ENCODE assay signal across 15 cellular contexts in the genomic region with DNA sequence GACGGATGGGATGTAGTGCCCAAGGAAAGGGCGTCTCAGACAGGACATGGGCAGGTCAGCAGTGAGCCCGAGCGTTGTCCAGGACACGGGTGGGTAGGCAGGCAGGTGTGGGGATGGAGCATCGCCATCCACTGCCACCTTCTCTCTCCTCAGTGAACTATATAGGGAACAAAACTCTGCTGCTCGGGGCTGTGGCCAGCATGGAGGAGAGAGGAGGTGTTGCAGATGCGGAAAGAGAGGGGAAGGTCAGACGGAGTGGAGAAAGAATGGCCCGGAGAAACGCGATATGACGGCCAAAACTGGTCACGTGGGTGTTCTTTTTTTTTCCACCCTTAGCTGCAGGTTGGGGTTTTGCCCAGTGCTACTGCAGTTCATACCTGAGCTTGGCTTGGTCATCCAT.
A peak's percentile ranks its signal among the peaks of the same experiment; 100 is the strongest.
DNase-seq lines count a peak whose midpoint lies in the region; ATAC-seq, FAIRE-seq and TF ChIP-seq lines count a peak whose summit lies in the region.
"Had no signal": no experiment of that assay in that cellular context is flagged by ENCODE, and none has a peak within 500 bp of the region (broad histone marks: within the 10 kb centered on the region; RNA-seq: fewer than 3 reads in every experiment).

No MANE protein-coding gene starts in this region.

- no peak for ATAC-seq in activated CD8-positive, alpha-beta T cell treated with anti-CD3 and anti-CD28 coated beads, Interleukin-2, amount 10 ng/mL, durations not matched to agents 7 days and 5 days
- ATAC-seq in activated CD8-positive, alpha-beta T cell treated with anti-CD3 and anti-CD28 coated beads for 36 hours, result no peak
- ATAC-seq in lung (ENCODE audit: insufficient read depth, low FRiP score), result no peak

- POLR2A ChIA-PET in activated CD8-positive, alpha-beta T cell treated with anti-CD3 and anti-CD28 coated beads, Interleukin-2, amount 10 ng/mL, durations not matched to agents 7 days and 5 days (lab: Charles Lee), result no interaction called here
- POLR2A ChIA-PET in activated CD8-positive, alpha-beta T cell treated with anti-CD3 and anti-CD28 coated beads for 36 hours (lab: Charles Lee), result no interaction called here

- H3K27ac ChIP-seq in lung (ENCODE audit: low read depth in 1 of 2, low read length in 1 of 2), result no peak overlapping the region
- H3K27ac ChIP-seq in testis, result no peak overlapping the region
- H3K27ac ChIP-seq: C4-2B, RWPE1 had no signal

- no peaks in the 10 kb centered on the region for H3K27me3 Mint-ChIP-seq in activated CD8-positive, alpha-beta T cell treated with anti-CD3 and anti-CD28 coated beads, Interleukin-2, amount 10 ng/mL, durations not matched to agents 7 days and 5 days (ENCODE audit: low read depth)
- no peaks in the 10 kb centered on the region for H3K27me3 Mint-ChIP-seq in activated CD8-positive, alpha-beta T cell treated with anti-CD3 and anti-CD28 coated beads for 36 hours

- FAIRE-seq in H54 (lab: Jason Lieb, UNC), result no peak

- H3K9me3 Mint-ChIP-seq in activated CD8-positive, alpha-beta T cell treated with anti-CD3 and anti-CD28 coated beads, Interleukin-2, amount 10 ng/mL, durations not matched to agents 7 days and 5 days (ENCODE audit: insufficient read depth), result no peaks in the 10 kb centered on the region
- H3K9me3 Mint-ChIP-seq in activated CD8-positive, alpha-beta T cell treated with anti-CD3 and anti-CD28 coated beads for 36 hours, result no peaks in the 10 kb centered on the region

- TF ChIP-seq CTCF in activated CD8-positive, alpha-beta T cell treated with anti-CD3 and anti-CD28 coated beads for 36 hours (IDR thresholded peaks at IDR 0.05), result no peak
- TF ChIP-seq CTCF in lung (IDR thresholded peaks at IDR 0.05; ENCODE audit: control extremely low read depth, extremely low read depth) (no peak), testis (IDR thresholded peaks at IDR 0.05) (no peak)

- no peaks in the 10 kb centered on the region for H3K4me1 ChIP-seq in lung (ENCODE audit: control insufficient read depth in 2 of 2, insufficient read depth in 2 of 2, low read length in 2 of 2)
- no peaks in the 10 kb centered on the region for H3K4me1 ChIP-seq in testis

- H3K27me3 ChIP-seq in lung (ENCODE audit: control insufficient read depth, insufficient read depth) (no peaks in the 10 kb centered on the region), testis (no peaks in the 10 kb centered on the region)

- H3K36me3 ChIP-seq in lung (ENCODE audit: control insufficient read depth in 2 of 2, insufficient read depth in 2 of 2, low read length in 2 of 2) (no peaks in the 10 kb centered on the region), testis (ENCODE audit: low read depth, missing control alignments) (no peaks in the 10 kb centered on the region)
- H3K36me3 ChIP-seq: HAP-1 had no signal

- no peaks in the 10 kb centered on the region for H3K4me1 Mint-ChIP-seq in activated CD8-positive, alpha-beta T cell treated with anti-CD3 and anti-CD28 coated beads, Interleukin-2, amount 10 ng/mL, durations not matched to agents 7 days and 5 days (ENCODE audit: low read depth)
- H3K4me1 Mint-ChIP-seq in activated CD8-positive, alpha-beta T cell treated with anti-CD3 and anti-CD28 coated beads for 36 hours (ENCODE audit: low read depth), result no peaks in the 10 kb centered on the region

- TF ChIP-seq POLR2A in testis (IDR thresholded peaks at IDR 0.05) (no peak), erythroblast (IDR thresholded peaks at IDR 0.05; ENCODE audit: low read length) (no peak), H54 (IDR thresholded peaks at IDR 0.05; ENCODE audit: low read depth, low read length) (no peak)

- H3K4me3 ChIP-seq in lung (no peak overlapping the region), testis (no peak overlapping the region)
- H3K4me3 ChIP-seq: HAP-1 had no signal

- intact Hi-C loops in activated CD8-positive, alpha-beta T cell treated with anti-CD3 and anti-CD28 coated beads for 36 hours (cut with micrococcal nuclease), result no loop called here
- intact Hi-C loops in testis (cut with DNase I; ENCODE audit: low total_unique reads), result no loop called here

- DNase-seq in activated CD8-positive, alpha-beta T cell treated with anti-CD3 and anti-CD28 coated beads, Interleukin-2, amount 10 ng/mL, durations not matched to agents 7 days and 5 days, result peak; percentile 5
- no peak for DNase-seq in activated CD8-positive, alpha-beta T cell treated with anti-CD3 and anti-CD28 coated beads for 36 hours
- peak; percentile 20 for DNase-seq in activated CD8-positive, alpha-beta memory T cell treated with anti-CD3 and anti-CD28 coated beads, Interleukin-2, amount 50 U/mL, for 48 hours
- peak; percentile 14 for DNase-seq in lung (ENCODE audit: low spot score)
- peak; percentile 5 for DNase-seq in testis
- no peak for DNase-seq in erythroblast (lab: John Stamatoyannopoulos, UW)
- DNase-seq in H54 (ENCODE audit: insufficient read length, low spot score), result no peak
- no peak for DNase-seq in MV-4-11 (lab: John Stamatoyannopoulos, UW)
- DNase-seq: NCI-H146; NCI-H2227 treated with DMSO at 0.1 percent for 48 hours; NCI-H526 treated with DMSO at 0.1 percent for 48 hours; NK-92 treated with Interleukin-12 subunit alpha and Interleukin-12 subunit beta, amount 100 ng/mL, for 24 hours had no signal

- 90 to 93% methylated on average over 14 of the region's 14 CpGs for WGBS in lung, 2 donors
- 90 to 93% methylated on average over 14 of the region's 14 CpGs for WGBS in testis, 2 donors

- no peaks in the 10 kb centered on the region for H3K9me3 ChIP-seq in lung (ENCODE audit: control insufficient read depth in 2 of 2, insufficient read depth in 1 of 2, low read length in 1 of 2)
- no peaks in the 10 kb centered on the region for H3K9me3 ChIP-seq in testis
- H3K9me3 ChIP-seq: HAP-1 had no signal

- CTCF ChIA-PET in activated CD8-positive, alpha-beta T cell treated with anti-CD3 and anti-CD28 coated beads, Interleukin-2, amount 10 ng/mL, durations not matched to agents 7 days and 5 days (lab: Charles Lee), result no interaction called here
- CTCF ChIA-PET in activated CD8-positive, alpha-beta T cell treated with anti-CD3 and anti-CD28 coated beads for 36 hours (lab: Charles Lee), result no interaction called here

- H3K27ac Mint-ChIP-seq in activated CD8-positive, alpha-beta T cell treated with anti-CD3 and anti-CD28 coated beads, Interleukin-2, amount 10 ng/mL, durations not matched to agents 7 days and 5 days, result no peak overlapping the region
- H3K27ac Mint-ChIP-seq in activated CD8-positive, alpha-beta T cell treated with anti-CD3 and anti-CD28 coated beads for 36 hours, result no peak overlapping the region

- no peaks in the 10 kb centered on the region for H3K36me3 Mint-ChIP-seq in activated CD8-positive, alpha-beta T cell treated with anti-CD3 and anti-CD28 coated beads, Interleukin-2, amount 10 ng/mL, durations not matched to agents 7 days and 5 days (ENCODE audit: low read depth)
- H3K36me3 Mint-ChIP-seq in activated CD8-positive, alpha-beta T cell treated with anti-CD3 and anti-CD28 coated beads for 36 hours (ENCODE audit: low read depth), result no peaks in the 10 kb centered on the region

- H3K4me3 Mint-ChIP-seq in activated CD8-positive, alpha-beta T cell treated with anti-CD3 and anti-CD28 coated beads, Interleukin-2, amount 10 ng/mL, durations not matched to agents 7 days and 5 days, result no peak overlapping the region
- H3K4me3 Mint-ChIP-seq in activated CD8-positive, alpha-beta T cell treated with anti-CD3 and anti-CD28 coated beads for 36 hours, result no peak overlapping the region

Comparison
In these comparisons a context has a peak if more than half of its experiments do, and no peak if none do; other contexts are left out.
1. DNase-seq: peak in activated CD8-positive, alpha-beta T cell treated with anti-CD3 and anti-CD28 coated beads, Interleukin-2, amount 10 ng/mL, durations not matched to agents 7 days and 5 days (single experiment), activated CD8-positive, alpha-beta memory T cell treated with anti-CD3 and anti-CD28 coated beads, Interleukin-2, amount 50 U/mL, for 48 hours (single experiment), lung (single experiment) and testis (single experiment); none in activated CD8-positive, alpha-beta T cell treated with anti-CD3 and anti-CD28 coated beads for 36 hours (single experiment), erythroblast (0 of 2), H54 (single experiment) and MV-4-11 (single experiment).